Comparison of ENCODE assay signal across 8 cellular contexts in the genomic region with DNA sequence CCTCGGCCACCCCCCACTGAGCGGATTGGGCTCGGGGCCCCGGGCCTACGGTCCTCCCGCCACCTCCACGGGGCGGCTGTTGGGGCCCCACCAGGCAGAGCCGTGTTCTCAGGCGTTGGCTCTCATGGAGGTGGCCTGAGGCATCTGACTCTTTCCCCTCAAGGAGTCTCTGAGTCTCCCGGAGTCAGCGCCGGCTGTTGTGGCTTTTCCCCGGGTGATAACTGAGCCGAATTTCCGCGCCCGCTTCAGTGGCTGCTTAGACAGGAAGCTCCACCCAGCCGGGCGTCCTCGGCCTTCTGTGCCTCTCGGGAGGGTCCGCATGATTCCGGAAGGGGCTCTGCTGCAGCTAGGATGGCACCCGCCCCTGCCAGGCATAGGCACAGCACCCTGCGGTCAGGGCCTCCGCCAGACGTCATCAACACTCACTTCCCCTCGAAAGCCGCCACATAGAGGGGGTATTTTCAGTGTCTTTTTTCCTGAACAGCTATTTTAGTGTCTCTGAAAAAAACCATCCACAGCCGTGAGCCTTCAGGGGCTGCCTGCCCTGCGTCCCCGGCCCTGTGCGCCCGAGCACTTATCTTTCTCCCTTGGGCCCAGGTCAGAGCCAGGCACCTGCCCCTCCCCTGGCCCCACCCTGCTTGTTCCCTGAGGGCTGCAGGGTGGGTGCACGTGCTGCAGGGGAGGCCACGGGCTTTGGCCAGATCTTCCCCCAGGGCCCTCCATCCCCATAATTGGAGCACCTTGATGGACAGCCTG.
DNase-seq lines count a peak whose midpoint lies in the region; ATAC-seq, FAIRE-seq and TF ChIP-seq lines count a peak whose summit lies in the region.

No MANE protein-coding gene starts in this region.

- H3K9me3 ChIP-seq in right cardiac atrium (ENCODE audit: control insufficient read depth, low read length): no peaks in the 10 kb centered on the region

- peak overlapping the region; percentile 40 for H3K27ac ChIP-seq in right cardiac atrium (ENCODE audit: low read length)

- DNase-seq in GM12892 (ENCODE audit: insufficient read length) (peak; percentile 86), RPMI7951 (ENCODE audit: low read depth) (peak; percentile 88), right cardiac atrium (peak; percentile 92 to 96 (median 94)), NCI-H69 (lab: John Stamatoyannopoulos, UW) (no peak), inferior parietal cortex (ENCODE audit: extremely low spot score) (no peak)
- DNase-seq in activated naive CD4-positive, alpha-beta T cell treated with Interleukin-2 at 50 U/mL for 16 hours: peak; percentile 84
- peak; percentile 85 for DNase-seq in stimulated activated CD4-positive, alpha-beta T cell treated with anti-CD3 and anti-CD28 coated beads, Interleukin-4, amount 100 ng/mL, for 24 hours

- FAIRE-seq in GM12892 (lab: Jason Lieb, UNC): no peak

- H3K4me1 ChIP-seq in right cardiac atrium (ENCODE audit: control insufficient read depth, insufficient read depth, low read length): peaks cover 25% of the 10 kb centered on the region

- H3K4me3 ChIP-seq in right cardiac atrium (ENCODE audit: low read length): no peak overlapping the region

- no peaks in the 10 kb centered on the region for H3K27me3 ChIP-seq in right cardiac atrium (ENCODE audit: control insufficient read depth, insufficient read depth)

- TF ChIP-seq POLR2A in GM12892 (IDR thresholded peaks at IDR 0.05; ENCODE audit: low read depth, low read length): no peak

- ATAC-seq in HG02759 (IDR thresholded peaks at IDR 0.05; ENCODE audit: unreplicated experiment) (peak; percentile 69), right cardiac atrium (peak; percentile 61 to 72)

- WGBS in right cardiac atrium: 7% methylated on average over 37 of the region's 37 CpGs

- intact Hi-C loops in right cardiac atrium (cut with DNase I): loop anchor here in 2 of 4 donors (5.0 kb wide), 1 partner anchor 69 kb away; no protein-coding TSS in a partner anchor

Comparison
In these comparisons a context has a peak if more than half of its experiments do, and no peak if none do; other contexts are left out.
1. DNase-seq: peak in GM12892 (single experiment), RPMI7951 (single experiment), activated naive CD4-positive, alpha-beta T cell treated with Interleukin-2 at 50 U/mL for 16 hours (single experiment), right cardiac atrium (3 of 3) and stimulated activated CD4-positive, alpha-beta T cell treated with anti-CD3 and anti-CD28 coated beads, Interleukin-4, amount 100 ng/mL, for 24 hours (single experiment); none in NCI-H69 (single experiment) and inferior parietal cortex (single experiment).